Comparison of ENCODE assay signal across 8 cellular contexts in genomic region chr20:31494131-31494530, GRCh38. TPM values are rescaled to one million over a fixed set of nuclear protein-coding genes. Genes with fewer than 3 reads are reported as not detected.
DNase-seq lines count a peak whose midpoint lies in the region; ATAC-seq and TF ChIP-seq lines count a peak whose summit lies in the region.
"Had no signal": no experiment of that assay in that cellular context is flagged by ENCODE, and none has a peak within 500 bp of the region (broad histone marks: within the 10 kb centered on the region; RNA-seq: fewer than 3 reads in every experiment).

No MANE protein-coding gene starts in this region.

- H3K9me3 ChIP-seq in PC-3 (ENCODE audit: low read length), result no peaks in the 10 kb centered on the region

- H3K27ac ChIP-seq in PC-3 (ENCODE audit: low read length), result no peak overlapping the region

- CTCF ChIA-PET in PC-3 (lab: Charles Lee), result no interaction called here

- TF ChIP-seq CTCF in GM06990 (IDR thresholded peaks at IDR 0.05; ENCODE audit: insufficient read depth, low read length, poor library complexity, severe bottlenecking) (peak; percentile 14), PC-3 (conservative IDR thresholded peaks at IDR 0.05; ENCODE audit: low read depth, low read length) (peak; percentile 64), kidney epithelial cell (IDR thresholded peaks at IDR 0.05; ENCODE audit: insufficient read depth, low read length, poor library complexity, severe bottlenecking) (peak; percentile 25)

- no peak overlapping the region for H3K9ac ChIP-seq in PC-3 (ENCODE audit: low read length)

- no peaks in the 10 kb centered on the region for H3K9me3 Mint-ChIP-seq in naive thymus-derived CD8-positive, alpha-beta T cell

- H3K4me3 ChIP-seq in GM06990 (replicated peaks; ENCODE audit: low read depth, low read length) (no peak overlapping the region), PC-3 (ENCODE audit: low read length) (no peak overlapping the region), kidney epithelial cell (ENCODE audit: low read depth, low read length) (no peak overlapping the region)

- ATAC-seq in PC-3 (peak; percentile 57; the same call in 1 of the 2 replicates), HG03175 (IDR thresholded peaks at IDR 0.05; ENCODE audit: unreplicated experiment) (no peak)
- ATAC-seq in naive thymus-derived CD8-positive, alpha-beta T cell, result no peak

- no peak overlapping the region for H3K4me3 Mint-ChIP-seq in naive thymus-derived CD8-positive, alpha-beta T cell

- POLR2A ChIA-PET in PC-3 (lab: Charles Lee; ENCODE audit: unreplicated experiment), result no interaction called here
- POLR2A ChIA-PET in naive thymus-derived CD8-positive, alpha-beta T cell (lab: Charles Lee), result no interaction called here

- H3K36me3 ChIP-seq in GM06990 (ENCODE audit: control insufficient read depth, insufficient read depth, low read length) (no peaks in the 10 kb centered on the region), PC-3 (ENCODE audit: low read depth, low read length) (no peaks in the 10 kb centered on the region), kidney epithelial cell (ENCODE audit: control insufficient read depth, insufficient read depth, low read length) (no peaks in the 10 kb centered on the region)

- no peak overlapping the region for H2AFZ ChIP-seq in PC-3 (ENCODE audit: low read length)

- no peaks in the 10 kb centered on the region for H3K9me2 ChIP-seq in PC-3 (replicated peaks; ENCODE audit: low read length)

- DNase-seq in GM06990 (ENCODE audit: extremely low read depth, insufficient read length) (no peak), PC-3 (peak; percentile 72), kidney epithelial cell (ENCODE audit: low read depth) (no peak)
- DNase-seq in naive thymus-derived CD8-positive, alpha-beta T cell, result no peak
- no peak for DNase-seq in activated CD4-positive, alpha-beta T cell treated with anti-CD3 and anti-CD28 coated beads for 4 hours
- DNase-seq: NCI-H774 had no signal

- H3K27me3 ChIP-seq in GM06990 (replicated peaks; ENCODE audit: control insufficient read depth, insufficient read depth, low read length), result no peaks in the 10 kb centered on the region; the same call in 1 of the 2 replicates
- H3K27me3 ChIP-seq in PC-3 (ENCODE audit: low read length), result peaks cover 46% of the 10 kb centered on the region
- peaks cover 8% of the 10 kb centered on the region for H3K27me3 ChIP-seq in kidney epithelial cell (ENCODE audit: control insufficient read depth, insufficient read depth, low read length)

- no peak overlapping the region for H3K27ac Mint-ChIP-seq in naive thymus-derived CD8-positive, alpha-beta T cell

- H3K4me1 ChIP-seq in PC-3 (ENCODE audit: insufficient read depth, low read length), result no peaks in the 10 kb centered on the region

- no peak overlapping the region for H3K4me2 ChIP-seq in PC-3 (ENCODE audit: low read length)

- intact Hi-C loops in PC-3 (cut with micrococcal nuclease), result no loop called here

- no peaks in the 10 kb centered on the region for H3K4me1 Mint-ChIP-seq in naive thymus-derived CD8-positive, alpha-beta T cell

- H3F3A ChIP-seq in PC-3 (ENCODE audit: low read length, unreplicated experiment), result no peaks in the 10 kb centered on the region

- H3K79me2 ChIP-seq in PC-3 (ENCODE audit: low read length), result no peaks in the 10 kb centered on the region

- peaks cover 0 to 2% (median 0%) of the 10 kb centered on the region in 3 donors for H3K36me3 Mint-ChIP-seq in naive thymus-derived CD8-positive, alpha-beta T cell

- no TSS peak for BruUV-seq in PC-3 (replicated peaks; lab: Mats Ljungman, UMichigan)

- no peaks in the 10 kb centered on the region for H4K20me1 ChIP-seq in PC-3 (ENCODE audit: low read length)

- peaks cover 15 to 33% (median 16%) of the 10 kb centered on the region in 5 donors for H3K27me3 Mint-ChIP-seq in naive thymus-derived CD8-positive, alpha-beta T cell

RNA-seq across cellular contexts. Expression of gene REM1, which starts 19.0 kb away (rescaled TPM):
- total RNA-seq in PC-3 (2014; rRNA removed) (not detected in 2 replicates), kidney epithelial cell (not detected in 2 replicates)
- total RNA-seq in naive thymus-derived CD8-positive, alpha-beta T cell, result not detected
- polyA plus RNA-seq in naive thymus-derived CD8-positive, alpha-beta T cell, result not detected
- polyA plus RNA-seq: neural cell had no signal

RNA-seq across cellular contexts. Expression of gene DEFB124, which starts 19.2 kb away (rescaled TPM):
- not detected in 2 replicates for total RNA-seq in PC-3 (2014; rRNA removed)
- total RNA-seq in kidney epithelial cell, result not detected in 2 replicates
- not detected for total RNA-seq in naive thymus-derived CD8-positive, alpha-beta T cell
- not detected for polyA plus RNA-seq in naive thymus-derived CD8-positive, alpha-beta T cell
- polyA plus RNA-seq: neural cell had no signal

RNA-seq across cellular contexts. Expression of gene HM13, which starts 20.1 kb away (rescaled TPM):
- total RNA-seq in PC-3 (2014; rRNA removed), result 99.5 and 125 TPM in 2 replicates
- total RNA-seq in kidney epithelial cell, result 116 and 133 TPM in 2 replicates
- total RNA-seq in naive thymus-derived CD8-positive, alpha-beta T cell, result 100 to 1,000 TPM; 105 to 109 TPM
- polyA plus RNA-seq in naive thymus-derived CD8-positive, alpha-beta T cell, result 100 to 1,000 TPM in 2 of 3 donors, 10 to 100 TPM in 1; 96.5 to 115 (median 113) TPM

RNA-seq across cellular contexts. Expression of gene DEFB123, which starts 53.7 kb away (rescaled TPM):
- total RNA-seq in PC-3 (2014; rRNA removed), result not detected in 2 replicates
- not detected in 2 replicates for total RNA-seq in kidney epithelial cell
- not detected for total RNA-seq in naive thymus-derived CD8-positive, alpha-beta T cell
- polyA plus RNA-seq in naive thymus-derived CD8-positive, alpha-beta T cell, result not detected
- polyA plus RNA-seq: neural cell had no signal

Comparison
In these comparisons a context has a peak if more than half of its experiments do, and no peak if none do; other contexts are left out.
1. CTCF ChIP-seq: peak in every context shown above with its lines; median percentile 64 in PC-3; 25 in kidney epithelial cell; 14 in GM06990.